In genomic region chr17:40190197-40191021, GRCh38 we compare ENCODE assay signal across 8 cellular contexts. TPM values are rescaled to one million over a fixed set of nuclear protein-coding genes. Genes with fewer than 3 reads are reported as not detected.
A peak's percentile ranks its signal among the peaks of the same experiment; 100 is the strongest.
DNase-seq lines count a peak whose midpoint lies in the region; ATAC-seq, FAIRE-seq and TF ChIP-seq lines count a peak whose summit lies in the region.

No MANE protein-coding gene starts in this region.

- POLR2A ChIA-PET in A549 (lab: Yijun Ruan, JAX), result interaction anchor here (0.6 to 1.8 kb wide), 7 partner anchors 11 to 210 kb away, joined by 3 to 12 read pairs (median 4); partner anchors contain the start of genes NR1D1, PSMD3 and WIPF2

- H3K9me2 ChIP-seq in GM23248 (ENCODE audit: insufficient read depth), result no peaks in the 10 kb centered on the region

- H3K36me3 Mint-ChIP-seq in T-helper 1 cell treated with Interleukin-12 subunit alpha and Interleukin-12 subunit beta and Interleukin-4 antibody, amounts not matched to agents 30 μg/mL and 1 μg/mL, for 36 hours (ENCODE audit: low read depth), result no peaks in the 10 kb centered on the region
- no peaks in the 10 kb centered on the region for H3K36me3 Mint-ChIP-seq in effector memory CD8-positive, alpha-beta T cell (ENCODE audit: insufficient read depth)

- H3K4me2 ChIP-seq in A549 (peak overlapping the region; percentile 84), GM23248 (ENCODE audit: unreplicated experiment) (peak overlapping the region; percentile 85)

- H3K36me3 ChIP-seq in GM23248 (ENCODE audit: low read depth) (no peaks in the 10 kb centered on the region), rectal smooth muscle tissue (ENCODE audit: control insufficient read depth, insufficient read depth, low read length) (peaks cover 7% of the 10 kb centered on the region)

- H3K27ac ChIP-seq in A549, result no peak overlapping the region
- no peak overlapping the region for H3K27ac ChIP-seq in GM23248
- no peak overlapping the region for H3K27ac ChIP-seq in rectal smooth muscle tissue (ENCODE audit: low read depth, low read length)

- no peaks in the 10 kb centered on the region for H4K20me1 ChIP-seq in GM23248 (ENCODE audit: insufficient read depth)

- H3K79me2 ChIP-seq in GM23248 (ENCODE audit: insufficient read depth), result no peaks in the 10 kb centered on the region

- H3K9me3 ChIP-seq in A549, result no peaks in the 10 kb centered on the region
- H3K9me3 ChIP-seq in GM23248 (ENCODE audit: low read depth), result no peaks in the 10 kb centered on the region

- no peak overlapping the region for H3K27ac Mint-ChIP-seq in T-helper 1 cell treated with Interleukin-12 subunit alpha and Interleukin-12 subunit beta and Interleukin-4 antibody, amounts not matched to agents 30 μg/mL and 1 μg/mL, for 36 hours
- no peak overlapping the region for H3K27ac Mint-ChIP-seq in effector memory CD8-positive, alpha-beta T cell

- ATAC-seq in A549, result peak; percentile 79 to 89
- peak; percentile 29 for ATAC-seq in effector memory CD8-positive, alpha-beta T cell (replicated peaks)
- ATAC-seq in HG03460 (IDR thresholded peaks at IDR 0.05; ENCODE audit: unreplicated experiment), result no peak
- no peak for ATAC-seq in sciatic nerve

- peak; percentile 70 to 87 for DNase-seq in A549 (ENCODE audit: low read depth in 1 of 2, low spot score in 1 of 2)
- peak; percentile 49 for DNase-seq in GM23248
- DNase-seq in effector memory CD8-positive, alpha-beta T cell, result no peak
- no peak for DNase-seq in OCI-M2 (lab: John Stamatoyannopoulos, UW; ENCODE audit: unreplicated experiment)
- no peak for DNase-seq in sciatic nerve (ENCODE audit: low spot score)

- TF ChIP-seq RAD21 in A549 (conservative IDR thresholded peaks at IDR 0.05 in 1 of 2, IDR thresholded peaks at IDR 0.05 in 1 of 2), result no peak

- FAIRE-seq in A549 (lab: Jason Lieb, UNC), result no peak

- H3F3A ChIP-seq in GM23248 (ENCODE audit: insufficient read depth), result no peaks in the 10 kb centered on the region

- peak overlapping the region; percentile 70 for H3K9ac ChIP-seq in GM23248
- no peak overlapping the region for H3K9ac ChIP-seq in rectal smooth muscle tissue (ENCODE audit: low read length)

- in situ Hi-C loops in GM23248 (cut with MboI), result no loop called here

- H3K27me3 ChIP-seq in GM23248 (replicated peaks; ENCODE audit: insufficient read depth), result no peaks in the 10 kb centered on the region
- no peaks in the 10 kb centered on the region for H3K27me3 ChIP-seq in rectal smooth muscle tissue (ENCODE audit: control insufficient read depth, insufficient read depth, low read length)

- H3K4me1 Mint-ChIP-seq in T-helper 1 cell treated with Interleukin-12 subunit alpha and Interleukin-12 subunit beta and Interleukin-4 antibody, amounts not matched to agents 30 μg/mL and 1 μg/mL, for 36 hours (ENCODE audit: low read depth), result peaks cover 7% of the 10 kb centered on the region
- peaks cover 2 to 4% of the 10 kb centered on the region in 2 donors for H3K4me1 Mint-ChIP-seq in effector memory CD8-positive, alpha-beta T cell (ENCODE audit: low read depth in 2 of 2)

- intact Hi-C loops in sciatic nerve (cut with DNase I), result loop anchor here (10.0 kb wide), 1 partner anchor 176 kb away; the partner anchor contains the start of gene CSF3

- no peaks in the 10 kb centered on the region for H3K9me3 Mint-ChIP-seq in T-helper 1 cell treated with Interleukin-12 subunit alpha and Interleukin-12 subunit beta and Interleukin-4 antibody, amounts not matched to agents 30 μg/mL and 1 μg/mL, for 36 hours
- no peaks in the 10 kb centered on the region for H3K9me3 Mint-ChIP-seq in effector memory CD8-positive, alpha-beta T cell

- CTCF ChIA-PET in A549 (lab: Yijun Ruan, JAX), result interaction anchor here (0.5 to 10.7 kb wide), 32 partner anchors 13 to 988 kb away, joined by 3 to 195 read pairs (median 5); partner anchors contain the start of genes CASC3, CSF3, RAPGEFL1 and WIPF2

- WGBS in A549 (ENCODE audit: missing lambda C conversion rate), result 75% methylated on average over 15 of the region's 15 CpGs
- WGBS in GM23248 (ENCODE audit: low coverage in 1 of 2, low lambda C conversion rate in 2 of 2, missing lambda C conversion rate in 2 of 2), 2 experiments, result 55 to 60% methylated on average over 15 of the region's 15 CpGs

- peaks cover 22% of the 10 kb centered on the region for H3K4me1 ChIP-seq in A549
- no peaks in the 10 kb centered on the region for H3K4me1 ChIP-seq in GM23248 (ENCODE audit: insufficient read depth)
- no peaks in the 10 kb centered on the region for H3K4me1 ChIP-seq in rectal smooth muscle tissue (ENCODE audit: control insufficient read depth, insufficient read depth, low read length)

- H3K4me3 ChIP-seq in A549 (no peak overlapping the region; the same call in 2 of the 3 replicates), GM23248 (peak overlapping the region; percentile 71), rectal smooth muscle tissue (ENCODE audit: low read length) (peak overlapping the region; percentile 42)

- peak overlapping the region; percentile 66 for H3K4me3 Mint-ChIP-seq in T-helper 1 cell treated with Interleukin-12 subunit alpha and Interleukin-12 subunit beta and Interleukin-4 antibody, amounts not matched to agents 30 μg/mL and 1 μg/mL, for 36 hours
- H3K4me3 Mint-ChIP-seq in effector memory CD8-positive, alpha-beta T cell, result peak overlapping the region; percentile 90 to 92

- H3K27me3 Mint-ChIP-seq in T-helper 1 cell treated with Interleukin-12 subunit alpha and Interleukin-12 subunit beta and Interleukin-4 antibody, amounts not matched to agents 30 μg/mL and 1 μg/mL, for 36 hours (ENCODE audit: low read depth), result peaks cover 3% of the 10 kb centered on the region
- H3K27me3 Mint-ChIP-seq in effector memory CD8-positive, alpha-beta T cell, result no peaks in the 10 kb centered on the region

- TF ChIP-seq POLR2A in A549 (IDR thresholded peaks at IDR 0.05; ENCODE audit: low read length), result no peak

- H2AFZ ChIP-seq in GM23248, result 0 out of 2 replicates have a peak overlapping the region, but pooled peaks have one; percentile 88

- no peak for TF ChIP-seq EP300 in A549 (IDR thresholded peaks at IDR 0.05)

- TF ChIP-seq CTCF in A549 (IDR thresholded peaks at IDR 0.05), result peak; percentile 16; the same call in 1 of the 3 replicates

TF ChIP-seq in A549, 52 proteins besides CTCF, POLR2A, EP300 and RAD21:
- TF ChIP-seq POLR2AphosphoS2 (conservative IDR thresholded peaks at IDR 0.05; ENCODE audit: low read length), result no peak

RNA-seq across cellular contexts. Expression of gene RAPGEFL1, which starts 13.1 kb away (rescaled TPM):
- polyA plus RNA-seq in A549 (2011; rRNA removed) (3.7 and 4.1 TPM in 2 replicates), A549 (2017; fragmentation: RNase III; extraction: RNeasy Plus Mini Kit Qiagen cat#74134 plus additional on column Dnase treatment) (4.7 to 4.8 TPM (median 4.8 TPM) in 3 replicates), GM23248 (2016; fragmentation: Nextera tagmentation; extraction: Ambion mirVana) (0.77 and 0.96 TPM in 2 replicates)
- polyA plus RNA-seq in A549 (2012; cell fraction: cytosol; rRNA removed), result 4.6 and 5.6 TPM in 2 replicates
- polyA plus RNA-seq in A549 (2012; cell fraction: nucleus; rRNA removed), result 43.7 and 49.2 TPM in 2 replicates
- polyA minus RNA-seq in A549 (2011; rRNA and poly(A)+ RNA removed), result 5.9 and 6.8 TPM in 2 replicates
- total RNA-seq in GM23248 (2014; rRNA removed; shearing (Covaris generic)), result 0.51 and 0.76 TPM in 2 replicates
- total RNA-seq in sciatic nerve, result 21.2 TPM

RNA-seq across cellular contexts. Expression of gene WIPF2, which starts 28.7 kb away (rescaled TPM):
- polyA plus RNA-seq in A549 (2011; rRNA removed), result 13.8 and 15.3 TPM in 2 replicates
- 7.9 and 10.4 TPM in 2 replicates for polyA plus RNA-seq in A549 (2012; cell fraction: cytosol; rRNA removed)
- 8.6 and 10.5 TPM in 2 replicates for polyA plus RNA-seq in A549 (2012; cell fraction: nucleus; rRNA removed)
- polyA plus RNA-seq in A549 (2017; fragmentation: RNase III; extraction: RNeasy Plus Mini Kit Qiagen cat#74134 plus additional on column Dnase treatment), result 19.3 to 21.5 TPM (median 20.8 TPM) in 3 replicates
- 11.0 and 16.4 TPM in 2 replicates for polyA minus RNA-seq in A549 (2011; rRNA and poly(A)+ RNA removed)
- 5.9 and 6.2 TPM in 2 replicates for total RNA-seq in GM23248 (2014; rRNA removed; shearing (Covaris generic))
- 20.5 and 21.5 TPM in 2 replicates for polyA plus RNA-seq in GM23248 (2016; fragmentation: Nextera tagmentation; extraction: Ambion mirVana)
- total RNA-seq in sciatic nerve, result 41.1 TPM

RNA-seq across cellular contexts. Expression of gene CASC3, which starts 50.1 kb away (rescaled TPM):
- 62.8 and 67.9 TPM in 2 replicates for polyA plus RNA-seq in A549 (2011; rRNA removed)
- polyA plus RNA-seq in A549 (2012; cell fraction: cytosol; rRNA removed), result 30.9 and 36.2 TPM in 2 replicates
- 79.2 and 100 TPM in 2 replicates for polyA plus RNA-seq in A549 (2012; cell fraction: nucleus; rRNA removed)
- 44.5 to 48.2 TPM (median 45.5 TPM) in 3 replicates for polyA plus RNA-seq in A549 (2017; fragmentation: RNase III; extraction: RNeasy Plus Mini Kit Qiagen cat#74134 plus additional on column Dnase treatment)
- polyA minus RNA-seq in A549 (2011; rRNA and poly(A)+ RNA removed), result 51.1 and 56.5 TPM in 2 replicates
- total RNA-seq in GM23248 (2014; rRNA removed; shearing (Covaris generic)), result 28.7 and 49.3 TPM in 2 replicates
- 37.1 and 39.1 TPM in 2 replicates for polyA plus RNA-seq in GM23248 (2016; fragmentation: Nextera tagmentation; extraction: Ambion mirVana)
- total RNA-seq in sciatic nerve, result 135 TPM

Comparison
In these comparisons a context has a peak if more than half of its experiments do, and no peak if none do; other contexts are left out.
1. ATAC-seq: peak in A549 (2 of 2) and effector memory CD8-positive, alpha-beta T cell (single experiment); none in HG03460 (single experiment) and sciatic nerve (single experiment).
2. DNase-seq: peak in A549 (2 of 2) and GM23248 (single experiment); none in effector memory CD8-positive, alpha-beta T cell (0 of 3), OCI-M2 (single experiment) and sciatic nerve (single experiment).
3. RNA of gene RAPGEFL1, which starts 13.1 kb away (total RNA-seq): 21.2 TPM in sciatic nerve (single experiment); 0.51 to 0.76 TPM in GM23248; every median in the first group is over 10 times any median in the second.